2 cellular contexts compared by ENCODE assay signal in the genomic region with DNA sequence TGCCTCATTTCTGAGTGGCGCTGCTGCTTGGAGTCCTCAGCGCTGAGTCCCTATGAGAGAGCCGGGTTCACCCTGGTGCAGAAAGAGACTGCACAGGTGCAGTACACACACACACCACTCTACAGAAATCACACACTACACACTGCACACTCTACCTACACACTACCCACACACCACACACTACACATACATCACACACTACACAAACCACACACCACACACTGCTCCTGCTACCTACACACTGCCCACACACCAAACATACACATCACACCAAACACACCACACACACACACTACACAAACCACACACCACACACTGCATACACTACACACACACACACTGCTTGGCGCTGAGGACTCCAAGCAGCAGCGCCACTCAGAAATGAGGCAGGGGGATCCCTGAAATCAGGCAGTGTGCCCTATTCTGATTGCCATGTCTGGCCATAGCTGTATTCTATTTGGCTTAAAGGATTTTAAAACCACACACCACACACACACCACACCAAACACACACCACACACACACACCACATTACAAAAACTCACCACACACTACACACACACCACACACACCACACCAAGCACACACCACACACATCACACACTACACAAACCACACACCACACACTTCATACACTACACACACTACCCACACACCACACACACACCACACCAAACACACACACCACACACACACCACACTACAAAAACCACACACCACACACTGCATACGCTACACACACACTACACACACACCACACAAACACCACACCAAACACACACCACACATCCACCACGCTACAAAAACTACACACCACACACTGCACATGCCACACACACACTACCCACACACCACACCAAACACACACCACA.
TF ChIP-seq lines count a peak whose summit lies in the region.

No MANE protein-coding gene starts in this region.

TF ChIP-seq in A549, 52 proteins besides CTCF, POLR2A, EP300 and RAD21:
- TF ChIP-seq E2F6 (IDR thresholded peaks at IDR 0.05; ENCODE audit: borderline replicate concordance, low read depth) (no peak), CBX2 (IDR thresholded peaks at IDR 0.05; ENCODE audit: borderline replicate concordance, low read depth) (no peak), ZFP36 (IDR thresholded peaks at IDR 0.05; ENCODE audit: borderline replicate concordance, partially characterized antibody) (no peak), NFE2L2 (conservative IDR thresholded peaks at IDR 0.05; ENCODE audit: low read length) (no peak)

TF ChIP-seq in GM12878, 131 proteins besides CTCF, POLR2A, EP300 and RAD21:
- TF ChIP-seq IKZF2 (IDR thresholded peaks at IDR 0.05) (peak in 1 of 2 experiments; percentile 20; a peak in 1 of 4 replicates), SMAD1 (IDR thresholded peaks at IDR 0.05; ENCODE audit: low read depth, partially characterized antibody) (peak; percentile 30), ZNF274 (IDR thresholded peaks at IDR 0.05; ENCODE audit: insufficient read depth, insufficient read length) (no peak), JUNB (IDR thresholded peaks at IDR 0.05) (no peak), ATF7 (IDR thresholded peaks at IDR 0.05; ENCODE audit: low read depth) (peak; percentile 39; the same call in 1 of the 2 replicates), HDGF (IDR thresholded peaks at IDR 0.05) (peak; percentile 94), RUNX3 (IDR thresholded peaks at IDR 0.05; ENCODE audit: low read length) (peak; percentile 44), DPF2 (IDR thresholded peaks at IDR 0.05) (0 out of 2 replicates have a peak, but pooled peaks have one; percentile 28), IRF4 (IDR thresholded peaks at IDR 0.05; ENCODE audit: low read depth, low read length) (0 out of 2 replicates have a peak, but pooled peaks have one; percentile 4), IRF5 (IDR thresholded peaks at IDR 0.05; ENCODE audit: borderline replicate concordance) (peak; percentile 46; the same call in 1 of the 2 replicates), NBN (IDR thresholded peaks at IDR 0.05) (peak; percentile 95), MYB (IDR thresholded peaks at IDR 0.05; ENCODE audit: borderline replicate concordance, low read depth, low read length) (no peak)
- TF ChIP-seq, protein P1, sequence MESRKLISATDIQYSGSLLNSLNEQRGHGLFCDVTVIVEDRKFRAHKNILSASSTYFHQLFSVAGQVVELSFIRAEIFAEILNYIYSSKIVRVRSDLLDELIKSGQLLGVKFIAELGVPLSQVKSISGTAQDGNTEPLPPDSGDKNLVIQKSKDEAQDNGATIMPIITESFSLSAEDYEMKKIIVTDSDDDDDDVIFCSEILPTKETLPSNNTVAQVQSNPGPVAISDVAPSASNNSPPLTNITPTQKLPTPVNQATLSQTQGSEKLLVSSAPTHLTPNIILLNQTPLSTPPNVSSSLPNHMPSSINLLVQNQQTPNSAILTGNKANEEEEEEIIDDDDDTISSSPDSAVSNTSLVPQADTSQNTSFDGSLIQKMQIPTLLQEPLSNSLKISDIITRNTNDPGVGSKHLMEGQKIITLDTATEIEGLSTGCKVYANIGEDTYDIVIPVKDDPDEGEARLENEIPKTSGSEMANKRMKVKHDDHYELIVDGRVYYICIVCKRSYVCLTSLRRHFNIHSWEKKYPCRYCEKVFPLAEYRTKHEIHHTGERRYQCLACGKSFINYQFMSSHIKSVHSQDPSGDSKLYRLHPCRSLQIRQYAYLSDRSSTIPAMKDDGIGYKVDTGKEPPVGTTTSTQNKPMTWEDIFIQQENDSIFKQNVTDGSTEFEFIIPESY (IDR thresholded peaks at IDR 0.05): peak; percentile 99
- TF ChIP-seq, protein P2, sequence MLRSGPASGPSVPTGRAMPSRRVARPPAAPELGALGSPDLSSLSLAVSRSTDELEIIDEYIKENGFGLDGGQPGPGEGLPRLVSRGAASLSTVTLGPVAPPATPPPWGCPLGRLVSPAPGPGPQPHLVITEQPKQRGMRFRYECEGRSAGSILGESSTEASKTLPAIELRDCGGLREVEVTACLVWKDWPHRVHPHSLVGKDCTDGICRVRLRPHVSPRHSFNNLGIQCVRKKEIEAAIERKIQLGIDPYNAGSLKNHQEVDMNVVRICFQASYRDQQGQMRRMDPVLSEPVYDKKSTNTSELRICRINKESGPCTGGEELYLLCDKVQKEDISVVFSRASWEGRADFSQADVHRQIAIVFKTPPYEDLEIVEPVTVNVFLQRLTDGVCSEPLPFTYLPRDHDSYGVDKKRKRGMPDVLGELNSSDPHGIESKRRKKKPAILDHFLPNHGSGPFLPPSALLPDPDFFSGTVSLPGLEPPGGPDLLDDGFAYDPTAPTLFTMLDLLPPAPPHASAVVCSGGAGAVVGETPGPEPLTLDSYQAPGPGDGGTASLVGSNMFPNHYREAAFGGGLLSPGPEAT (IDR thresholded peaks at IDR 0.05; ENCODE audit: low read depth): 0 out of 2 replicates have a peak, but pooled peaks have one; percentile 33
- TF ChIP-seq, protein P3, sequence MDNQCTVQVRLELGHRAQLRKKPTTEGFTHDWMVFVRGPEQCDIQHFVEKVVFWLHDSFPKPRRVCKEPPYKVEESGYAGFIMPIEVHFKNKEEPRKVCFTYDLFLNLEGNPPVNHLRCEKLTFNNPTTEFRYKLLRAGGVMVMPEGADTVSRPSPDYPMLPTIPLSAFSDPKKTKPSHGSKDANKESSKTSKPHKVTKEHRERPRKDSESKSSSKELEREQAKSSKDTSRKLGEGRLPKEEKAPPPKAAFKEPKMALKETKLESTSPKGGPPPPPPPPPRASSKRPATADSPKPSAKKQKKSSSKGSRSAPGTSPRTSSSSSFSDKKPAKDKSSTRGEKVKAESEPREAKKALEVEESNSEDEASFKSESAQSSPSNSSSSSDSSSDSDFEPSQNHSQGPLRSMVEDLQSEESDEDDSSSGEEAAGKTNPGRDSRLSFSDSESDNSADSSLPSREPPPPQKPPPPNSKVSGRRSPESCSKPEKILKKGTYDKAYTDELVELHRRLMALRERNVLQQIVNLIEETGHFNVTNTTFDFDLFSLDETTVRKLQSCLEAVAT (IDR thresholded peaks at IDR 0.05): peak; percentile 91
- TF ChIP-seq, protein P4, sequence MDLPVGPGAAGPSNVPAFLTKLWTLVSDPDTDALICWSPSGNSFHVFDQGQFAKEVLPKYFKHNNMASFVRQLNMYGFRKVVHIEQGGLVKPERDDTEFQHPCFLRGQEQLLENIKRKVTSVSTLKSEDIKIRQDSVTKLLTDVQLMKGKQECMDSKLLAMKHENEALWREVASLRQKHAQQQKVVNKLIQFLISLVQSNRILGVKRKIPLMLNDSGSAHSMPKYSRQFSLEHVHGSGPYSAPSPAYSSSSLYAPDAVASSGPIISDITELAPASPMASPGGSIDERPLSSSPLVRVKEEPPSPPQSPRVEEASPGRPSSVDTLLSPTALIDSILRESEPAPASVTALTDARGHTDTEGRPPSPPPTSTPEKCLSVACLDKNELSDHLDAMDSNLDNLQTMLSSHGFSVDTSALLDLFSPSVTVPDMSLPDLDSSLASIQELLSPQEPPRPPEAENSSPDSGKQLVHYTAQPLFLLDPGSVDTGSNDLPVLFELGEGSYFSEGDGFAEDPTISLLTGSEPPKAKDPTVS (IDR thresholded peaks at IDR 0.05; ENCODE audit: low read depth, low read length): no peak
